ENCODE assay signal across 18 cellular contexts in the genomic region with DNA sequence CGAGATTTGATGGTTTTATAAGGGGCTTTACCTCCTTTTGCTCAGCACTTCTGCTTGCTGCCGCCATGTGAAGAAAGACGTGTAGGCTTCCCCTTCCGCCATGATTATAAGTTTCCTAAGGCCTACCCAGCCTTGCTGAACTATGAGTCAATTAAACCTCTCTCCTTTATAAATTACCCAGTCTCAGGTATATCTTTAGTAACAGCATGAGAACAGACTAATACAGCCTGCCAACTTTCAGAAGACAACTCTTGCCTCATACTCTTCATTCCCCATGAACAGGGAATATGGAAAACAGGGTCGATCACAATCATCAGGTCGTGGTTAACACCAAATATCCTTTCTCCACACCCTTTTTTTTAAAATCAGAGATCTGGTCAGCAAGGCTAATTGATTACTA.
DNase-seq lines count a peak whose midpoint lies in the region; ATAC-seq and TF ChIP-seq lines count a peak whose summit lies in the region.
"Had no signal": no experiment of that assay in that cellular context is flagged by ENCODE, and none has a peak within 500 bp of the region (broad histone marks: within the 10 kb centered on the region; RNA-seq: fewer than 3 reads in every experiment).

No MANE protein-coding gene starts in this region.

- H3K4me2 ChIP-seq in GM23338 = no peak overlapping the region
- H3K4me2 ChIP-seq: BLaER1 had no signal

- H3K9me3 Mint-ChIP-seq in GM23338 (no peaks in the 10 kb centered on the region), endothelial cell (ENCODE audit: unreplicated experiment) (no peaks in the 10 kb centered on the region), progenitor cell of endocrine pancreas (ENCODE audit: low read depth) (no peaks in the 10 kb centered on the region)
- H3K9me3 Mint-ChIP-seq: CD8-positive, alpha-beta T cell had no signal

- peaks cover 9% of the 10 kb centered on the region; the same call in 1 of the 2 replicates for H3K9me2 ChIP-seq in GM23338 (ENCODE audit: insufficient read depth)

- H3K9me3 ChIP-seq in left ventricle myocardium inferior (replicated peaks) (no peaks in the 10 kb centered on the region), right atrium auricular region (no peaks in the 10 kb centered on the region)
- H3K9me3 ChIP-seq: BLaER1, Caco-2 had no signal

- H3K4me3 Mint-ChIP-seq in GM23338 (no peak overlapping the region), endothelial cell (ENCODE audit: unreplicated experiment) (no peak overlapping the region), progenitor cell of endocrine pancreas (ENCODE audit: low read depth) (no peak overlapping the region)
- H3K4me3 Mint-ChIP-seq: B cell; CD4-positive, CD25-positive, alpha-beta regulatory T cell; CD8-positive, alpha-beta T cell had no signal

- H3K36me3 Mint-ChIP-seq in GM23338 (ENCODE audit: low read depth) (no peaks in the 10 kb centered on the region), endothelial cell (ENCODE audit: low read depth, unreplicated experiment) (peaks cover 23% of the 10 kb centered on the region), progenitor cell of endocrine pancreas (ENCODE audit: insufficient read depth) (peaks cover 3% of the 10 kb centered on the region)
- H3K36me3 Mint-ChIP-seq: CD4-positive, CD25-positive, alpha-beta regulatory T cell; CD8-positive, alpha-beta T cell had no signal

- H3K79me2 ChIP-seq in GM23338 (replicated peaks; ENCODE audit: insufficient read depth) = 0 out of 2 replicates have a peak, but pooled peaks cover 5% of the 10 kb centered on the region

- H3F3A ChIP-seq in GM23338 (replicated peaks; ENCODE audit: low read depth) = no peaks in the 10 kb centered on the region

- TF ChIP-seq CTCF in left ventricle myocardium inferior (IDR thresholded peaks at IDR 0.05; ENCODE audit: borderline replicate concordance) = no peak
- no peak for TF ChIP-seq CTCF in right atrium auricular region (IDR thresholded peaks at IDR 0.05)
- TF ChIP-seq CTCF in GM23338 (conservative IDR thresholded peaks at IDR 0.05; ENCODE audit: low read depth in 2 of 2) = no peak
- no peak for TF ChIP-seq CTCF in endothelial cell (IDR thresholded peaks at IDR 0.05; ENCODE audit: unreplicated experiment)
- no peak for TF ChIP-seq CTCF in progenitor cell of endocrine pancreas (IDR thresholded peaks at IDR 0.05; ENCODE audit: unreplicated experiment)

- ATAC-seq in GM23338 = no peak
- ATAC-seq in GM18517 (IDR thresholded peaks at IDR 0.05; ENCODE audit: unreplicated experiment) = no peak
- ATAC-seq: CD8-positive, alpha-beta T cell had no signal

- H3K27ac ChIP-seq in left ventricle myocardium inferior (replicated peaks) (peak overlapping the region; percentile 17), right atrium auricular region (no peak overlapping the region), GM23338 (ENCODE audit: low read depth) (no peak overlapping the region)
- H3K27ac ChIP-seq: BLaER1, C4-2B had no signal

- no peaks in the 10 kb centered on the region for H4K20me1 ChIP-seq in GM23338 (replicated peaks; ENCODE audit: insufficient read depth)

- no peaks in the 10 kb centered on the region for H3K36me3 ChIP-seq in left ventricle myocardium inferior
- no peaks in the 10 kb centered on the region for H3K36me3 ChIP-seq in right atrium auricular region
- no peaks in the 10 kb centered on the region for H3K36me3 ChIP-seq in GM23338 (ENCODE audit: insufficient read depth)
- H3K36me3 ChIP-seq: BLaER1 had no signal

- H3K27me3 ChIP-seq in left ventricle myocardium inferior (ENCODE audit: low read depth) (no peaks in the 10 kb centered on the region), right atrium auricular region (no peaks in the 10 kb centered on the region), GM23338 (ENCODE audit: insufficient read depth) (no peaks in the 10 kb centered on the region)
- H3K27me3 ChIP-seq: BLaER1 had no signal

- H3K4me1 ChIP-seq in left ventricle myocardium inferior (peaks cover 27% of the 10 kb centered on the region), right atrium auricular region (peaks cover 0 to 5% of the 10 kb centered on the region in 2 donors), GM23338 (ENCODE audit: insufficient read depth) (peaks cover 9% of the 10 kb centered on the region; the same call in 1 of the 2 replicates)
- H3K4me1 ChIP-seq: Caco-2 had no signal

- H3K4me3 ChIP-seq in left ventricle myocardium inferior = no peak overlapping the region
- no peak overlapping the region for H3K4me3 ChIP-seq in right atrium auricular region
- no peak overlapping the region for H3K4me3 ChIP-seq in GM23338
- H3K4me3 ChIP-seq: BLaER1 had no signal

- H3K27ac Mint-ChIP-seq in GM23338 (0 out of 2 replicates have a peak overlapping the region, but pooled peaks have one; percentile 10), endothelial cell (ENCODE audit: unreplicated experiment) (peak overlapping the region; percentile 20), progenitor cell of endocrine pancreas (no peak overlapping the region)
- H3K27ac Mint-ChIP-seq: B cell; CD4-positive, CD25-positive, alpha-beta regulatory T cell; CD8-positive, alpha-beta T cell had no signal

- H2AFZ ChIP-seq in GM23338 = no peak overlapping the region

- H3K27me3 Mint-ChIP-seq in GM23338 (ENCODE audit: insufficient read depth, low read depth, poor library complexity) (no peaks in the 10 kb centered on the region), endothelial cell (ENCODE audit: unreplicated experiment) (no peaks in the 10 kb centered on the region), progenitor cell of endocrine pancreas (no peaks in the 10 kb centered on the region)
- H3K27me3 Mint-ChIP-seq: B cell; CD4-positive, CD25-positive, alpha-beta regulatory T cell had no signal

- DNase-seq in left ventricle myocardium inferior (no peak), right atrium auricular region (ENCODE audit: low spot score) (no peak), GM23338 (ENCODE audit: low spot score) (no peak), endothelial cell (ENCODE audit: low spot score) (no peak), renal cortical epithelial cell (ENCODE audit: low read depth) (peak; percentile 15), progenitor cell of endocrine pancreas (ENCODE audit: low spot score, unreplicated experiment) (no peak)
- no peak for DNase-seq in stimulated activated CD4-positive, alpha-beta T cell treated with anti-CD3 and anti-CD28 coated beads, Interleukin-2, amount 100 ng/mL, for 48 hours
- DNase-seq: Caco-2; CD4-positive, CD25-positive, alpha-beta regulatory T cell; CD8-positive, alpha-beta T cell; DMS153; DND-41; H7; HCEC 1CT had no signal

- intact Hi-C loops in left ventricle myocardium inferior (cut with micrococcal nuclease) = no loop called here

- no peaks in the 10 kb centered on the region; the same call in 1 of the 3 replicates for H3K4me1 Mint-ChIP-seq in GM23338
- peaks cover 25% of the 10 kb centered on the region for H3K4me1 Mint-ChIP-seq in endothelial cell (ENCODE audit: unreplicated experiment)
- H3K4me1 Mint-ChIP-seq in progenitor cell of endocrine pancreas (ENCODE audit: low read depth) = peaks cover 17% of the 10 kb centered on the region
- H3K4me1 Mint-ChIP-seq: B cell; CD4-positive, CD25-positive, alpha-beta regulatory T cell had no signal

TF ChIP-seq in GM23338, 12 proteins besides CTCF, POLR2A, EP300 and RAD21 (continues in another document):
- TF ChIP-seq CREB1 (CRISPR knock-in tag; IDR thresholded peaks at IDR 0.05; ENCODE audit: low read depth) = no peak
- no peak for TF ChIP-seq EZH2 (IDR thresholded peaks at IDR 0.05; ENCODE audit: low read depth, unreplicated experiment)
- TF ChIP-seq, protein P1, sequence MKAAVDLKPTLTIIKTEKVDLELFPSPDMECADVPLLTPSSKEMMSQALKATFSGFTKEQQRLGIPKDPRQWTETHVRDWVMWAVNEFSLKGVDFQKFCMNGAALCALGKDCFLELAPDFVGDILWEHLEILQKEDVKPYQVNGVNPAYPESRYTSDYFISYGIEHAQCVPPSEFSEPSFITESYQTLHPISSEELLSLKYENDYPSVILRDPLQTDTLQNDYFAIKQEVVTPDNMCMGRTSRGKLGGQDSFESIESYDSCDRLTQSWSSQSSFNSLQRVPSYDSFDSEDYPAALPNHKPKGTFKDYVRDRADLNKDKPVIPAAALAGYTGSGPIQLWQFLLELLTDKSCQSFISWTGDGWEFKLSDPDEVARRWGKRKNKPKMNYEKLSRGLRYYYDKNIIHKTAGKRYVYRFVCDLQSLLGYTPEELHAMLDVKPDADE (IDR thresholded peaks at IDR 0.05) = no peak
- TF ChIP-seq POLR2AphosphoS5 (IDR thresholded peaks at IDR 0.05; ENCODE audit: low read depth) = no peak
- TF ChIP-seq ZNF114 (CRISPR knock-in tag; IDR thresholded peaks at IDR 0.05) = no peak
- TF ChIP-seq, protein P2, sequence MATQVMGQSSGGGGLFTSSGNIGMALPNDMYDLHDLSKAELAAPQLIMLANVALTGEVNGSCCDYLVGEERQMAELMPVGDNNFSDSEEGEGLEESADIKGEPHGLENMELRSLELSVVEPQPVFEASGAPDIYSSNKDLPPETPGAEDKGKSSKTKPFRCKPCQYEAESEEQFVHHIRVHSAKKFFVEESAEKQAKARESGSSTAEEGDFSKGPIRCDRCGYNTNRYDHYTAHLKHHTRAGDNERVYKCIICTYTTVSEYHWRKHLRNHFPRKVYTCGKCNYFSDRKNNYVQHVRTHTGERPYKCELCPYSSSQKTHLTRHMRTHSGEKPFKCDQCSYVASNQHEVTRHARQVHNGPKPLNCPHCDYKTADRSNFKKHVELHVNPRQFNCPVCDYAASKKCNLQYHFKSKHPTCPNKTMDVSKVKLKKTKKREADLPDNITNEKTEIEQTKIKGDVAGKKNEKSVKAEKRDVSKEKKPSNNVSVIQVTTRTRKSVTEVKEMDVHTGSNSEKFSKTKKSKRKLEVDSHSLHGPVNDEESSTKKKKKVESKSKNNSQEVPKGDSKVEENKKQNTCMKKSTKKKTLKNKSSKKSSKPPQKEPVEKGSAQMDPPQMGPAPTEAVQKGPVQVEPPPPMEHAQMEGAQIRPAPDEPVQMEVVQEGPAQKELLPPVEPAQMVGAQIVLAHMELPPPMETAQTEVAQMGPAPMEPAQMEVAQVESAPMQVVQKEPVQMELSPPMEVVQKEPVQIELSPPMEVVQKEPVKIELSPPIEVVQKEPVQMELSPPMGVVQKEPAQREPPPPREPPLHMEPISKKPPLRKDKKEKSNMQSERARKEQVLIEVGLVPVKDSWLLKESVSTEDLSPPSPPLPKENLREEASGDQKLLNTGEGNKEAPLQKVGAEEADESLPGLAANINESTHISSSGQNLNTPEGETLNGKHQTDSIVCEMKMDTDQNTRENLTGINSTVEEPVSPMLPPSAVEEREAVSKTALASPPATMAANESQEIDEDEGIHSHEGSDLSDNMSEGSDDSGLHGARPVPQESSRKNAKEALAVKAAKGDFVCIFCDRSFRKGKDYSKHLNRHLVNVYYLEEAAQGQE (IDR thresholded peaks at IDR 0.05; ENCODE audit: unreplicated experiment) = no peak
- TF ChIP-seq JUNB (IDR thresholded peaks at IDR 0.05; ENCODE audit: unreplicated experiment) = no peak
- no peak for TF ChIP-seq ZNF331 (CRISPR knock-in tag; IDR thresholded peaks at IDR 0.05; ENCODE audit: low read depth)
- TF ChIP-seq NANOG (IDR thresholded peaks at IDR 0.05; ENCODE audit: borderline replicate concordance) = no peak
